23 cellular contexts compared by ENCODE assay signal in genomic region chr11:2433106-2433925, GRCh38. TPM values are rescaled to one million over a fixed set of nuclear protein-coding genes. Genes with fewer than 3 reads are reported as not detected.
"Had no signal": no experiment of that assay in that cellular context is flagged by ENCODE, and none has a peak within 500 bp of the region (broad histone marks: within the 10 kb centered on the region; RNA-seq: fewer than 3 reads in every experiment).

No MANE protein-coding gene starts in this region.

- H3K27ac ChIP-seq: ascending aorta, brain microvascular endothelial cell, hepatocyte, ovary, psoas muscle had no signal

- H3K4me2 ChIP-seq: hepatocyte had no signal

- ATAC-seq: activated T-cell treated with anti-CD3 and anti-CD28 coated beads, Interleukin-2, amount 50 U/mL, for 4 hours; psoas muscle; right cardiac atrium; stimulated activated naive CD8-positive, alpha-beta T cell treated with anti-CD3 and anti-CD28 coated beads, Interleukin-15, Interleukin-2, amounts not matched to agents 100 U/mL and 50 U/mL, for 24 hours had no signal

- FAIRE-seq: colon had no signal

- H3K9me3 ChIP-seq: ascending aorta, ovary, psoas muscle had no signal

- H3K27me3 ChIP-seq: ascending aorta, brain microvascular endothelial cell, ovary had no signal

- H3K4me1 ChIP-seq: ascending aorta, psoas muscle had no signal

- H3K4me3 ChIP-seq: ascending aorta, hepatocyte, ovary, psoas muscle had no signal

- H3K36me3 ChIP-seq: ascending aorta, brain microvascular endothelial cell, ovary had no signal

- H3K79me2 ChIP-seq: hepatocyte had no signal

- DNase-seq: activated CD8-positive, alpha-beta memory T cell treated with anti-CD3 and anti-CD28 coated beads, Interleukin-2, amount 50 U/mL, for 48 hours; activated naive CD4-positive, alpha-beta T cell treated with anti-CD3 and anti-CD28 coated beads, Interleukin-2, amount 10 ng/mL, durations not matched to agents 7 days and 5 days; activated T-cell treated with anti-CD3 and anti-CD28 coated beads, Interleukin-2, amount 50 U/mL, for 4 hours; brain microvascular endothelial cell; central memory CD4-positive, alpha-beta T cell; effector memory CD4-positive, alpha-beta T cell; foreskin melanocyte; immature natural killer cell; naive thymus-derived CD4-positive, alpha-beta T cell; stimulated activated CD4-positive, alpha-beta T cell treated with anti-CD3 and anti-CD28 coated beads, Interleukin-12 subunit alpha, Interleukin-12 subunit beta, amount 100 ng/mL, for 4 hours; stimulated activated CD4-positive, alpha-beta T cell treated with anti-CD3 and anti-CD28 coated beads, Interleukin-4, amount 100 ng/mL, for 4 hours; stimulated activated naive CD8-positive, alpha-beta T cell treated with anti-CD3 and anti-CD28 coated beads, Interleukin-15, Interleukin-2, amounts not matched to agents 100 U/mL and 50 U/mL, for 24 hours had no signal

- H2AFZ ChIP-seq: hepatocyte had no signal

RNA-seq across cellular contexts. Expression of gene TRPM5, which starts 11.0 kb away (rescaled TPM):
- total RNA-seq: activated T-cell treated with anti-CD3 and anti-CD28 coated beads, Interleukin-2, amount 50 U/mL, for 4 hours; activated T-helper 2 cell treated with anti-CD3 and anti-CD28 coated beads, Interferon-gamma antibody, Interleukin-2, Interleukin-4, amounts not matched to agents 10 μg/mL and 5 μg/mL and 100 μg/mL, durations not matched to agents 14 hours and 24 hours and 36 hours; ascending aorta; dermis microvascular lymphatic vessel endothelial cell; lower leg skin; mesenteric fat pad; psoas muscle; right cardiac atrium; subcutaneous adipose tissue had no signal
- polyA plus RNA-seq: immature natural killer cell, psoas muscle had no signal
